ENCODE assay signal across 19 cellular contexts in the genomic region with DNA sequence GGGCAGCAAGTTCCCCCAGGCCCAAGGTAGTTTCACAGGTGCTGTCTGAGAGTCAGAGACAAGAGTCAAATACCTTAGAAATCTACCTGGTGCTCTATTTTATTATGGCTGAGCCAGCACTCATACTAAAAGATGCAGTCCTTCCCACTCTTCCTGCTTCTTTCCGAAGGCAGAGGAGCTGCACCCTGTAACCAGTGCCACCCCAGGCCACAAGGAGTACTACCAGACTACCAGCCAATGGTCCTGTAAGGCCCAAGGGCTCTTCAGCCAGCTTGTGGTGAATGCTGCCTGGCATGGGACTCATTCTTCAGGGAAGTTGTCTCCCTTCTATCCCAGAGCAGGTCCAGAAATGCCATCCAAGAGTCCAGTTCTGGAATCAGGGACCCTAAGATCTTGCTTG.
DNase-seq lines count a peak whose midpoint lies in the region; ATAC-seq, FAIRE-seq and TF ChIP-seq lines count a peak whose summit lies in the region.
"Had no signal": no experiment of that assay in that cellular context is flagged by ENCODE, and none has a peak within 500 bp of the region (broad histone marks: within the 10 kb centered on the region; RNA-seq: fewer than 3 reads in every experiment).

No MANE protein-coding gene starts in this region.

- H3K4me1 ChIP-seq in HepG2 (ENCODE audit: insufficient read depth, low read length) (0 out of 2 replicates have a peak, but pooled peaks cover 4% of the 10 kb centered on the region), right lobe of liver (no peaks in the 10 kb centered on the region), Loucy (ENCODE audit: insufficient read depth, low read length, poor library complexity, severe bottlenecking) (peaks cover 15% of the 10 kb centered on the region), transverse colon (no peaks in the 10 kb centered on the region)

- BruUV-seq in HepG2 (replicated peaks; lab: Mats Ljungman, UMichigan) = no TSS peak

- WGBS in HepG2 (ENCODE audit: low lambda C conversion rate) = no CpG with 5 or more reads among the region's 1 CpG
- 100% methylated on average over 1 of the region's 1 CpG for WGBS in right lobe of liver (ENCODE audit: insufficient coverage, low coverage, low lambda C conversion rate, missing lambda C conversion rate)
- WGBS in transverse colon (ENCODE audit: low coverage in 1 of 2), 2 donors = 73% methylated on average over 1 of the region's 1 CpG; no CpG with 5 or more reads in 1 of the 2 donors

- DNase-seq in HepG2 (ENCODE audit: low spot score) (no peak), right lobe of liver (no peak), brain microvascular endothelial cell (no peak), NCI-H2171 (lab: John Stamatoyannopoulos, UW) (no peak), transverse colon (no peak)
- no peak for DNase-seq in T-helper 2 cell treated with Interferon-gamma antibody and Interleukin-4, amounts not matched to agents 5 μg/mL and 100 μg/mL, for 36 hours (ENCODE audit: low spot score)
- no peak for DNase-seq in activated T-cell treated with anti-CD3 and anti-CD28 coated beads, Interleukin-2, amount 50 U/mL, for 48 hours
- DNase-seq: ACHN, GDM1, KG1, NCI-H1417, NCI-H187 treated with DMSO at 0.1 percent for 48 hours, NCI-H510A, NCI-H774, T-helper 1 cell had no signal

- TF ChIP-seq EP300 in HepG2 (IDR thresholded peaks at IDR 0.05; ENCODE audit: low read depth in 2 of 2, low read length in 2 of 2) = no peak
- no peak for TF ChIP-seq EP300 in HepG2 (CRISPR knock-in tag; IDR thresholded peaks at IDR 0.05; ENCODE audit: borderline replicate concordance)
- no peak for TF ChIP-seq EP300 in transverse colon (IDR thresholded peaks at IDR 0.05; ENCODE audit: low read depth)

- TF ChIP-seq POLR2A in HepG2 (IDR thresholded peaks at IDR 0.05; ENCODE audit: insufficient read depth in 1 of 2, low read depth in 2 of 2, low read length in 2 of 2) (no peak), right lobe of liver (IDR thresholded peaks at IDR 0.05) (no peak), transverse colon (IDR thresholded peaks at IDR 0.05) (no peak)

- H3K4me1 Mint-ChIP-seq in T-helper 2 cell treated with Interferon-gamma antibody and Interleukin-4, amounts not matched to agents 5 μg/mL and 100 μg/mL, for 36 hours (ENCODE audit: low read depth) = no peaks in the 10 kb centered on the region
- H3K4me1 Mint-ChIP-seq: CD14-positive monocyte had no signal

- H3K4me2 ChIP-seq in HepG2 (ENCODE audit: low read depth, low read length) (no peak overlapping the region), Loucy (ENCODE audit: low read depth, low read length, poor library complexity, severe bottlenecking) (no peak overlapping the region)

- POLR2A ChIA-PET in HepG2 (lab: Yijun Ruan, JAX) = no interaction called here

- ATAC-seq in HepG2 (peak; percentile 46; the same call in 2 of the 3 replicates), right lobe of liver (no peak)
- ATAC-seq: GM12878 had no signal

- peaks cover 30% of the 10 kb centered on the region for H3K9me3 ChIP-seq in HepG2 (ENCODE audit: low read length)
- no peaks in the 10 kb centered on the region for H3K9me3 ChIP-seq in right lobe of liver
- peaks cover 21% of the 10 kb centered on the region; the same call in 1 of the 2 replicates for H3K9me3 ChIP-seq in Loucy (ENCODE audit: insufficient read depth, low read depth, low read length)
- H3K9me3 ChIP-seq in transverse colon = peaks cover 5% of the 10 kb centered on the region in 2 donors

- no peaks in the 10 kb centered on the region for H3K36me3 Mint-ChIP-seq in T-helper 2 cell treated with Interferon-gamma antibody and Interleukin-4, amounts not matched to agents 5 μg/mL and 100 μg/mL, for 36 hours (ENCODE audit: low read depth)

- H3K4me3 Mint-ChIP-seq in T-helper 2 cell treated with Interferon-gamma antibody and Interleukin-4, amounts not matched to agents 5 μg/mL and 100 μg/mL, for 36 hours = no peak overlapping the region
- H3K4me3 Mint-ChIP-seq: CD14-positive monocyte had no signal

- no peaks in the 10 kb centered on the region for H3K27me3 Mint-ChIP-seq in T-helper 2 cell treated with Interferon-gamma antibody and Interleukin-4, amounts not matched to agents 5 μg/mL and 100 μg/mL, for 36 hours (ENCODE audit: low read depth)

- H2AFZ ChIP-seq in HepG2 (ENCODE audit: low read length) = no peak overlapping the region
- H2AFZ ChIP-seq in Loucy (ENCODE audit: low read length) = no peak overlapping the region

- no peaks in the 10 kb centered on the region for H3K79me2 ChIP-seq in HepG2 (ENCODE audit: insufficient read depth, low read length)
- H3K79me2 ChIP-seq in Loucy (ENCODE audit: insufficient read depth, low read length) = no peaks in the 10 kb centered on the region

- H4K20me1 ChIP-seq in HepG2 (ENCODE audit: insufficient read depth, low read length) (no peaks in the 10 kb centered on the region), Loucy (ENCODE audit: insufficient read depth, low read length, poor library complexity, severe bottlenecking) (no peaks in the 10 kb centered on the region)

- CTCF ChIA-PET in HepG2 (lab: Yijun Ruan, JAX; ENCODE audit: low intra/inter-chr PET ratio, low total read pairs) = no interaction called here

- H3K9ac ChIP-seq in HepG2 (ENCODE audit: insufficient read depth, low read depth, low read length) (no peak overlapping the region), Loucy (ENCODE audit: low read depth, low read length, poor library complexity, severe bottlenecking) (no peak overlapping the region)

- no peak for TF ChIP-seq RAD21 in HepG2 (CRISPR knock-in tag; IDR thresholded peaks at IDR 0.05)

- H3K9me3 Mint-ChIP-seq in T-helper 2 cell treated with Interferon-gamma antibody and Interleukin-4, amounts not matched to agents 5 μg/mL and 100 μg/mL, for 36 hours = peaks cover 12% of the 10 kb centered on the region

- H3K27ac Mint-ChIP-seq in T-helper 2 cell treated with Interferon-gamma antibody and Interleukin-4, amounts not matched to agents 5 μg/mL and 100 μg/mL, for 36 hours = no peak overlapping the region

- H3K4me3 ChIP-seq in HepG2 (replicated peaks in 1 of 3; ENCODE audit: insufficient read depth in 1 of 3, low read depth in 2 of 3, low read length in 3 of 3) (no peak overlapping the region), right lobe of liver (no peak overlapping the region), Loucy (ENCODE audit: low read length, poor library complexity, severe bottlenecking) (no peak overlapping the region), brain microvascular endothelial cell (ENCODE audit: low read depth, low read length) (no peak overlapping the region), transverse colon (no peak overlapping the region)
- H3K4me3 ChIP-seq: GM12878 had no signal

- H3K27me3 ChIP-seq in HepG2 (ENCODE audit: control insufficient read depth in 1 of 2, insufficient read depth in 2 of 2, low read length in 2 of 2) (peaks cover 0 to 4% of the 10 kb centered on the region in 2 experiments; a peak in 1 of 5 replicates), right lobe of liver (no peaks in the 10 kb centered on the region), Loucy (ENCODE audit: insufficient read depth, low read length, poor library complexity, severe bottlenecking) (no peaks in the 10 kb centered on the region), brain microvascular endothelial cell (replicated peaks) (no peaks in the 10 kb centered on the region), transverse colon (no peaks in the 10 kb centered on the region)

- intact Hi-C loops in HepG2 (cut with micrococcal nuclease; ENCODE audit: unreplicated experiment) (no loop called here), right lobe of liver (cut with DNase I) (no loop called here), transverse colon (cut with DNase I; ENCODE audit: low total_unique reads) (no loop called here)

- no peaks in the 10 kb centered on the region for H3K36me3 ChIP-seq in HepG2 (replicated peaks in 1 of 2; ENCODE audit: control insufficient read depth in 1 of 2, insufficient read depth in 2 of 2, low read length in 2 of 2)
- no peaks in the 10 kb centered on the region for H3K36me3 ChIP-seq in right lobe of liver
- H3K36me3 ChIP-seq in Loucy (ENCODE audit: insufficient read depth, low read length) = no peaks in the 10 kb centered on the region
- H3K36me3 ChIP-seq in brain microvascular endothelial cell (replicated peaks) = no peaks in the 10 kb centered on the region
- no peaks in the 10 kb centered on the region for H3K36me3 ChIP-seq in transverse colon

- H3K9me2 ChIP-seq in Loucy (replicated peaks; ENCODE audit: low read depth, low read length) = no peaks in the 10 kb centered on the region

- TF ChIP-seq CTCF in HepG2 (CRISPR knock-in tag; IDR thresholded peaks at IDR 0.05) (no peak), right lobe of liver (IDR thresholded peaks at IDR 0.05) (no peak), Loucy (conservative IDR thresholded peaks at IDR 0.05; ENCODE audit: low read length) (peak; percentile 24; the same call in 1 of the 2 replicates), brain microvascular endothelial cell (IDR thresholded peaks at IDR 0.05; ENCODE audit: low read depth, low read length, missing control alignments) (peak; percentile 10), transverse colon (IDR thresholded peaks at IDR 0.05) (no peak)

- FAIRE-seq in HepG2 (lab: Jason Lieb, UNC) = no peak
- FAIRE-seq: GM12878, GM18507 had no signal

- H3F3A ChIP-seq in Loucy (ENCODE audit: low read depth) = no peaks in the 10 kb centered on the region

- no peak overlapping the region for H3K27ac ChIP-seq in HepG2 (ENCODE audit: extremely low read length, insufficient read depth, low read length)
- no peak overlapping the region for H3K27ac ChIP-seq in right lobe of liver
- H3K27ac ChIP-seq in brain microvascular endothelial cell = no peak overlapping the region
- no peak overlapping the region for H3K27ac ChIP-seq in transverse colon

- in situ Hi-C loops in HepG2 (cut with HindIII; ENCODE audit: extremely low pct_ligation_motif_present, low pct_unique_long_range_greater_than_20kb) (no loop called here), brain microvascular endothelial cell (cut with HindIII; ENCODE audit: low pct_ligation_motif_present, low sequenced_read_pairs) (no loop called here), transverse colon (cut with MboI; ENCODE audit: low pct_ligation_motif_present in 1 of 4, low pct_unique_long_range_greater_than_20kb in 1 of 4, low sequenced_read_pairs in 3 of 4) (no loop called here)

TF ChIP-seq in HepG2, 621 proteins besides CTCF, POLR2A, EP300 and RAD21:
- TF ChIP-seq NKX3-1 (CRISPR knock-in tag; IDR thresholded peaks at IDR 0.05) (no peak), NR2F2 (IDR thresholded peaks at IDR 0.05; ENCODE audit: borderline replicate concordance, low read depth) (no peak), ZNF598 (CRISPR knock-in tag; IDR thresholded peaks at IDR 0.05; ENCODE audit: borderline replicate concordance) (no peak), DNMT1 (CRISPR knock-in tag; IDR thresholded peaks at IDR 0.05) (no peak), GABPB1 (CRISPR knock-in tag; IDR thresholded peaks at IDR 0.05) (no peak)
TF ChIP-seq in HepG2: peak in this region for 0.

Comparison
In these comparisons a context has a peak if more than half of its experiments do, and no peak if none do; other contexts are left out.
1. CTCF ChIP-seq: peak in Loucy (single experiment) and brain microvascular endothelial cell (single experiment); none in HepG2 (single experiment), right lobe of liver (0 of 4) and transverse colon (0 of 5).